ENCODE assay signal across 23 cellular contexts in genomic region chr18:79879566-79879965, GRCh38.
"Had no signal": no experiment of that assay in that cellular context is flagged by ENCODE, and none has a peak within 500 bp of the region (broad histone marks: within the 10 kb centered on the region; RNA-seq: fewer than 3 reads in every experiment).

No MANE protein-coding gene starts in this region.

- H3K27ac ChIP-seq: pancreas, prostate gland, right lobe of liver, suprapubic skin, tibial nerve, uterus had no signal

- H3K4me3 ChIP-seq: lung, mucosa of descending colon, pancreas, prostate gland, right lobe of liver, smooth muscle cell, suprapubic skin, tibial nerve, uterus had no signal

- H3K36me3 ChIP-seq: pancreas, prostate gland, right lobe of liver, suprapubic skin, tibial nerve, uterus had no signal

- H3K27me3 ChIP-seq: pancreas, right lobe of liver, tibial nerve, uterus had no signal

- H3K9me3 ChIP-seq: mucosa of descending colon, pancreas, prostate gland, right lobe of liver, suprapubic skin, uterus had no signal

- ATAC-seq: left lobe of liver; mucosa of descending colon; naive thymus-derived CD4-positive, alpha-beta T cell; natural killer cell treated with Interleukin-12 subunit alpha and Interleukin-12 subunit beta and Interleukin-15 and Interleukin-18, amount 100 ng/mL, for 72 hours; pancreas; right lobe of liver; stimulated activated effector memory CD8-positive, alpha-beta T cell treated with anti-CD3 and anti-CD28 coated beads, Interleukin-12 subunit alpha, Interleukin-12 subunit beta, amount 100 ng/mL, for 72 hours had no signal

- H3K4me1 ChIP-seq: pancreas, prostate gland, right lobe of liver, tibial nerve, uterus had no signal

- DNase-seq: hypothalamus; immature natural killer cell; mesendoderm; midbrain; mucosa of descending colon; naive thymus-derived CD4-positive, alpha-beta T cell; retina; right lobe of liver; stimulated activated CD4-positive, alpha-beta T cell treated with anti-CD3 and anti-CD28 coated beads, Interleukin-12 subunit alpha, Interleukin-12 subunit beta, amount 100 ng/mL, for 4 hours; stimulated activated CD4-positive, alpha-beta T cell treated with anti-CD3 and anti-CD28 coated beads, Interleukin-15, amount 100 ng/mL, for 24 hours; stimulated activated CD4-positive, alpha-beta T cell treated with anti-CD3 and anti-CD28 coated beads, Interleukin-2, amount 100 ng/mL, for 24 hours; stimulated activated CD4-positive, alpha-beta T cell treated with anti-CD3 and anti-CD28 coated beads, Interleukin-4, amount 100 ng/mL, for 1 hour; stimulated activated naive CD4-positive, alpha-beta T cell; uterus had no signal
